8 cellular contexts compared by ENCODE assay signal in genomic region chr19:55116232-55117062, GRCh38. TPM values are rescaled to one million over a fixed set of nuclear protein-coding genes. Genes with fewer than 3 reads are reported as not detected.
A peak's percentile ranks its signal among the peaks of the same experiment; 100 is the strongest.
DNase-seq lines count a peak whose midpoint lies in the region; ATAC-seq and TF ChIP-seq lines count a peak whose summit lies in the region.

No MANE protein-coding gene starts in this region.

- peaks cover 0 to 50% (median 19%) of the 10 kb centered on the region in 4 donors for H3K4me1 ChIP-seq in Peyer's patch
- peaks cover 44% of the 10 kb centered on the region for H3K4me1 ChIP-seq in neuron (ENCODE audit: insufficient read depth, low read length)
- peaks cover 0 to 64% (median 35%) of the 10 kb centered on the region in 4 donors for H3K4me1 ChIP-seq in tibial nerve

- 1% methylated on average over 32 of the region's 32 CpGs for WGBS in tibial nerve, 2 donors

- DNase-seq in AG20443 (ENCODE audit: low spot score) (peak; percentile 85), GM19240 (ENCODE audit: insufficient read length, low spot score) (peak; percentile 81), Peyer's patch (peak; percentile 64 to 84 (median 79)), germinal center (ENCODE audit: low spot score) (peak; percentile 67), tibial nerve (ENCODE audit: low spot score in 2 of 2) (peak in 1 of 2 donors; percentile 67)
- DNase-seq in activated naive CD4-positive, alpha-beta T cell treated with anti-CD3 and anti-CD28 coated beads, Interleukin-2, amount 50 U/mL, for 16 hours = peak; percentile 40

- TF ChIP-seq EP300 in tibial nerve (IDR thresholded peaks at IDR 0.05) = peak in 1 of 2 donors; percentile 53

- H3K27ac ChIP-seq in Peyer's patch (peak overlapping the region; percentile 73 to 97 (median 88)), tibial nerve (peak overlapping the region; percentile 44 to 95 (median 90))

- H3K9me3 ChIP-seq in Peyer's patch (no peaks in the 10 kb centered on the region), neuron (ENCODE audit: low read length) (no peaks in the 10 kb centered on the region), tibial nerve (no peaks in the 10 kb centered on the region)

- no peaks in the 10 kb centered on the region for H3K27me3 ChIP-seq in Peyer's patch
- H3K27me3 ChIP-seq in neuron (ENCODE audit: insufficient read depth, low read length) = no peaks in the 10 kb centered on the region
- H3K27me3 ChIP-seq in tibial nerve = no peaks in the 10 kb centered on the region

- TF ChIP-seq POLR2A in Peyer's patch (IDR thresholded peaks at IDR 0.05) = no peak
- no peak for TF ChIP-seq POLR2A in tibial nerve (IDR thresholded peaks at IDR 0.05)

- H3K36me3 ChIP-seq in Peyer's patch (peaks cover 0 to 10% (median 0%) of the 10 kb centered on the region in 3 donors), neuron (ENCODE audit: insufficient read depth, low read length) (peaks cover 8% of the 10 kb centered on the region), tibial nerve (peaks cover 0 to 9% (median 0%) of the 10 kb centered on the region in 3 donors)

- no peak for ATAC-seq in HG02642 (IDR thresholded peaks at IDR 0.05; ENCODE audit: poor library complexity, unreplicated experiment)

- no peak for TF ChIP-seq CTCF in Peyer's patch (IDR thresholded peaks at IDR 0.05)
- TF ChIP-seq CTCF in tibial nerve (IDR thresholded peaks at IDR 0.05) = no peak

- peak overlapping the region; percentile 79 to 98 (median 93) for H3K4me3 ChIP-seq in Peyer's patch
- H3K4me3 ChIP-seq in neuron (ENCODE audit: low read length) = peak overlapping the region; percentile 87
- H3K4me3 ChIP-seq in tibial nerve = peak overlapping the region; percentile 58 to 97 (median 87)

- H2AFZ ChIP-seq in neuron (ENCODE audit: low read depth, low read length) = no peak overlapping the region

RNA-seq across cellular contexts. Expression of gene PPP1R12C, which starts 1.0 kb away (rescaled TPM):
- total RNA-seq in Peyer's patch (100 to 1,000 TPM; 113 to 512 (median 193) TPM), tibial nerve (100 to 1,000 TPM; 113 to 270 (median 180) TPM)

RNA-seq across cellular contexts. Expression of gene TNNT1, which starts 32.6 kb away (rescaled TPM):
- total RNA-seq in Peyer's patch = not detected
- 1 to 10 TPM in 1 of 4 donors, under 1 TPM in 1, not detected in 2; 0.90 to 1.5 TPM for total RNA-seq in tibial nerve

RNA-seq across cellular contexts. Expression of gene EPS8L1, which starts 40.8 kb away (rescaled TPM):
- total RNA-seq in Peyer's patch = 10 to 100 TPM in 3 of 4 donors, 1 to 10 TPM in 1; 5.0 to 43.8 (median 23.1) TPM
- 1 to 10 TPM in 1 of 4 donors, under 1 TPM in 1, not detected in 2; 0.44 to 1.2 TPM for total RNA-seq in tibial nerve

RNA-seq across cellular contexts. Expression of gene TNNI3, which starts 41.1 kb away (rescaled TPM):
- total RNA-seq in Peyer's patch (not detected), tibial nerve (not detected)

RNA-seq across cellular contexts. Expression of gene DNAAF3, which starts 50.0 kb away (rescaled TPM):
- under 1 TPM in 1 of 4 donors, not detected in 3; 0.40 TPM for total RNA-seq in Peyer's patch
- 1 to 10 TPM in 2 of 4 donors, not detected in 2; 1.2 to 2.7 TPM for total RNA-seq in tibial nerve
